In genomic region chr11:27217948-27218410, GRCh38 we compare ENCODE assay signal across 11 cellular contexts.
DNase-seq lines count a peak whose midpoint lies in the region; ATAC-seq and TF ChIP-seq lines count a peak whose summit lies in the region.
"Had no signal": no experiment of that assay in that cellular context is flagged by ENCODE, and none has a peak within 500 bp of the region (broad histone marks: within the 10 kb centered on the region; RNA-seq: fewer than 3 reads in every experiment).

No MANE protein-coding gene starts in this region.

- H3K79me2 ChIP-seq in ACC112 (ENCODE audit: control insufficient read depth, insufficient read depth, low read length, unreplicated experiment) (no peaks in the 10 kb centered on the region), mesendoderm (ENCODE audit: control insufficient read depth, insufficient read depth, low read length) (no peaks in the 10 kb centered on the region)

- no peak overlapping the region for H3K56ac ChIP-seq in mesendoderm (ENCODE audit: low read length)

- H3K27me3 ChIP-seq in ACC112 (ENCODE audit: insufficient read depth, low read length) (no peaks in the 10 kb centered on the region), body of pancreas (no peaks in the 10 kb centered on the region), mesendoderm (ENCODE audit: insufficient read depth, low read length, poor library complexity) (no peaks in the 10 kb centered on the region)

- no peak overlapping the region for H2AFZ ChIP-seq in ACC112 (ENCODE audit: low read length, unreplicated experiment)

- H3K79me1 ChIP-seq in mesendoderm (ENCODE audit: low read length), result no peaks in the 10 kb centered on the region

- no peaks in the 10 kb centered on the region for H3K9me3 ChIP-seq in body of pancreas

- TF ChIP-seq POLR2A in body of pancreas (IDR thresholded peaks at IDR 0.05), result no peak

- no peak for TF ChIP-seq CTCF in body of pancreas (IDR thresholded peaks at IDR 0.05)

- peak; percentile 54 for DNase-seq in NCI-H1694 (lab: John Stamatoyannopoulos, UW)
- DNase-seq in body of pancreas, result peak in 3 of 4 donors; percentile 34 to 58 (median 43)
- no peak for DNase-seq in mesendoderm
- no peak for DNase-seq in HEK293T (ENCODE audit: extremely low spot score)
- no peak for DNase-seq in stimulated activated CD4-positive, alpha-beta T cell treated with anti-CD3 and anti-CD28 coated beads, Interleukin-2, amount 100 ng/mL, for 48 hours
- DNase-seq in NCI-H146 treated with DMSO at 0.1 percent for 48 hours (lab: John Stamatoyannopoulos, UW; ENCODE audit: unreplicated experiment), result no peak
- no peak for DNase-seq in NCI-H1436 (lab: John Stamatoyannopoulos, UW)
- DNase-seq: activated CD4-positive, alpha-beta T cell treated with anti-CD3 and anti-CD28 coated beads for 36 hours; activated naive CD8-positive, alpha-beta T cell treated with anti-CD3 and anti-CD28 coated beads, Interleukin-2, amount 50 U/mL, for 24 hours; naive thymus-derived CD4-positive, alpha-beta T cell had no signal

- H3K4me2 ChIP-seq in mesendoderm (ENCODE audit: low read length), result no peak overlapping the region

- peak; percentile 56 for ATAC-seq in body of pancreas
- ATAC-seq: activated CD4-positive, alpha-beta T cell treated with anti-CD3 and anti-CD28 coated beads for 36 hours; activated naive CD8-positive, alpha-beta T cell treated with anti-CD3 and anti-CD28 coated beads, Interleukin-2, amount 50 U/mL, for 24 hours; naive thymus-derived CD4-positive, alpha-beta T cell had no signal

- no peak overlapping the region for H4K5ac ChIP-seq in mesendoderm (ENCODE audit: low read length)

- peak overlapping the region; percentile 79 for H2BK120ac ChIP-seq in mesendoderm (ENCODE audit: low read depth, low read length)

- H3K27ac ChIP-seq in ACC112 (ENCODE audit: low read depth, low read length) (peak overlapping the region; percentile 26; the same call in 1 of the 2 replicates), body of pancreas (peak overlapping the region in 3 of 4 donors; percentile 15 to 25 (median 22)), mesendoderm (ENCODE audit: low read depth, low read length) (no peak overlapping the region)

- no peak overlapping the region for H4K8ac ChIP-seq in mesendoderm (ENCODE audit: low read depth, low read length)

- H3K9ac ChIP-seq in mesendoderm (ENCODE audit: low read length), result no peak overlapping the region

- no peak overlapping the region for H2BK5ac ChIP-seq in mesendoderm (ENCODE audit: low read length)

- peak overlapping the region; percentile 88 for H2BK15ac ChIP-seq in mesendoderm (replicated peaks; ENCODE audit: low read depth)

- peaks cover 23% of the 10 kb centered on the region for H3K4me1 ChIP-seq in ACC112 (ENCODE audit: control insufficient read depth, insufficient read depth, low read length, unreplicated experiment)
- peaks cover 44% of the 10 kb centered on the region for H3K4me1 ChIP-seq in body of pancreas
- H3K4me1 ChIP-seq in mesendoderm (ENCODE audit: control insufficient read depth, low read depth, low read length), result peaks cover 9% of the 10 kb centered on the region

- peak overlapping the region; percentile 32 for H3K18ac ChIP-seq in mesendoderm (ENCODE audit: low read length)

- CTCF ChIA-PET in HEK293T (lab: Yijun Ruan, JAX), result no interaction called here

- H3K36me3 ChIP-seq in ACC112 (ENCODE audit: insufficient read depth, low read length) (no peaks in the 10 kb centered on the region), body of pancreas (replicated peaks in 1 of 2; ENCODE audit: insufficient read depth in 1 of 2, low read depth in 2 of 2) (no peaks in the 10 kb centered on the region), mesendoderm (ENCODE audit: control insufficient read depth, insufficient read depth, low read length) (no peaks in the 10 kb centered on the region)

- POLR2A ChIA-PET in HEK293T (lab: Yijun Ruan, JAX), result interaction anchor here (0.9 to 3.1 kb wide), 2 partner anchors 8 to 15 kb away, joined by 3 to 17 read pairs; no protein-coding TSS in a partner anchor

- H3K4ac ChIP-seq in mesendoderm (ENCODE audit: low read depth, low read length), result peak overlapping the region; percentile 68

- intact Hi-C loops in body of pancreas (cut with DNase I), result no loop called here

- no peak overlapping the region for H3K23ac ChIP-seq in mesendoderm (ENCODE audit: low read length)

- WGBS in body of pancreas, 2 donors, result 11 to 22% methylated on average over 1 of the region's 1 CpG
- no CpG with 5 or more reads among the region's 1 CpG for WGBS in mesendoderm (ENCODE audit: extremely low coverage, insufficient coverage, low lambda C conversion rate)

- no peak overlapping the region for H2AK5ac ChIP-seq in mesendoderm (ENCODE audit: low read length)

- H3K4me3 ChIP-seq in ACC112 (ENCODE audit: low read depth, low read length) (no peak overlapping the region), body of pancreas (no peak overlapping the region), mesendoderm (ENCODE audit: low read length) (no peak overlapping the region)

TF ChIP-seq in HEK293T, 16 proteins besides CTCF, POLR2A, EP300 and RAD21:
- TF ChIP-seq TARDBP (IDR thresholded peaks at IDR 0.05) (no peak), BHLHE40 (IDR thresholded peaks at IDR 0.05; ENCODE audit: borderline replicate concordance) (no peak), ZNF384 (IDR thresholded peaks at IDR 0.05) (no peak), PKNOX1 (IDR thresholded peaks at IDR 0.05) (no peak), ELF4 (IDR thresholded peaks at IDR 0.05) (no peak)

Comparison
In these comparisons a context has a peak if more than half of its experiments do, and no peak if none do; other contexts are left out.
1. DNase-seq: peak in NCI-H1694 (single experiment) and body of pancreas (3 of 4); none in mesendoderm (single experiment), HEK293T (single experiment), stimulated activated CD4-positive, alpha-beta T cell treated with anti-CD3 and anti-CD28 coated beads, Interleukin-2, amount 100 ng/mL, for 48 hours (0 of 2), NCI-H146 treated with DMSO at 0.1 percent for 48 hours (single experiment) and NCI-H1436 (single experiment).